In the genomic region with DNA sequence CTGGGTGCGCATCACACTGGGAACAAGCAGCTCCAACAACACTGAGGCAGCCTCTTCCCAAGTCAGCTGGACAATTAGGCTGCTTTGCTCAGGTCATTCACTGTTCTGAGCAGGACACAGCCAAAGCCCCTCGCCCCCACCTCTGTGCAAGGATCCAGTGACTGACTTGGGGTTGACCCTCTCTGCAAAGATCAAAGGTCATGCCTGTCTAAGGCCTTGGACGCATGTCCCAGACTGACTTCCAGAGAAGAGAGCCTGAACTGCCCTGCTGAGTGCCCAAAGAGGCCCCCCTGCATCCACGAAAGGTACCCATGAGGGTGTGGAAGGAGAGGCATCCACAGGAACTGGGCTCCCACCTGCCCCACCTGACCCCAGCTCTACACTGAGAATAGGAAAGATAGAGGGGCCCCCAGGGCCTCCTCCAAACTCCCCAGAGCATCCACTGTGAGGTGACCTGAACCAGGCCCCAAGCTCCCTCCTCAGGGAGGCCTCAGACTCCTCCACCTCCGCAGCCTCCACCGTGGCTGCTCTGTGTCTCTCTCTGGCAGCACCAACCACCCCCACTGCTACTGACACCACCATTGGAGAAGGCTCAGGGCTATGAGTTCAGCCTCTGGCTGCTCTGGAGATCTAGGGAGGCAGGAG, we compare ENCODE assay signal across 1 cellular context.
TF ChIP-seq lines count a peak whose summit lies in the region.

No MANE protein-coding gene starts in this region.

TF ChIP-seq in K562, 482 proteins besides CTCF, POLR2A, EP300 and RAD21 (continued from another document):
- TF ChIP-seq, protein P1, sequence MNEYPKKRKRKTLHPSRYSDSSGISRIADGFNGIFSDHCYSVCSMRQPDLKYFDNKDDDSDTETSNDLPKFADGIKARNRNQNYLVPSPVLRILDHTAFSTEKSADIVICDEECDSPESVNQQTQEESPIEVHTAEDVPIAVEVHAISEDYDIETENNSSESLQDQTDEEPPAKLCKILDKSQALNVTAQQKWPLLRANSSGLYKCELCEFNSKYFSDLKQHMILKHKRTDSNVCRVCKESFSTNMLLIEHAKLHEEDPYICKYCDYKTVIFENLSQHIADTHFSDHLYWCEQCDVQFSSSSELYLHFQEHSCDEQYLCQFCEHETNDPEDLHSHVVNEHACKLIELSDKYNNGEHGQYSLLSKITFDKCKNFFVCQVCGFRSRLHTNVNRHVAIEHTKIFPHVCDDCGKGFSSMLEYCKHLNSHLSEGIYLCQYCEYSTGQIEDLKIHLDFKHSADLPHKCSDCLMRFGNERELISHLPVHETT (CRISPR knock-in tag; conservative IDR thresholded peaks at IDR 0.05 in 1 of 2, IDR thresholded peaks at IDR 0.05 in 1 of 2) = peak in 1 of 2 experiments; percentile 81; a peak in 1 of 4 replicates
- TF ChIP-seq, protein P2, sequence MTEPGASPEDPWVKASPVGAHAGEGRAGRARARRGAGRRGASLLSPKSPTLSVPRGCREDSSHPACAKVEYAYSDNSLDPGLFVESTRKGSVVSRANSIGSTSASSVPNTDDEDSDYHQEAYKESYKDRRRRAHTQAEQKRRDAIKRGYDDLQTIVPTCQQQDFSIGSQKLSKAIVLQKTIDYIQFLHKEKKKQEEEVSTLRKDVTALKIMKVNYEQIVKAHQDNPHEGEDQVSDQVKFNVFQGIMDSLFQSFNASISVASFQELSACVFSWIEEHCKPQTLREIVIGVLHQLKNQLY (CRISPR knock-in tag; conservative IDR thresholded peaks at IDR 0.05) = 0 out of 4 replicates have a peak, but pooled peaks of 1 of the 2 experiments have one; percentile 33
- no peak for TF ChIP-seq MYBL2 (IDR thresholded peaks at IDR 0.05; ENCODE audit: low read depth)
- TF ChIP-seq MYBL2 (CRISPR knock-in tag; IDR thresholded peaks at IDR 0.05; ENCODE audit: borderline replicate concordance) = no peak
- TF ChIP-seq HMGN3 (IDR thresholded peaks at IDR 0.05; ENCODE audit: borderline replicate concordance, extremely low read depth, insufficient read length, low read depth, low read length) = no peak
